Comparison of ENCODE assay signal across 17 cellular contexts in genomic region chr14:56650075-56650474, GRCh38.
"Had no signal": no experiment of that assay in that cellular context is flagged by ENCODE, and none has a peak within 500 bp of the region (broad histone marks: within the 10 kb centered on the region; RNA-seq: fewer than 3 reads in every experiment).

No MANE protein-coding gene starts in this region.

- DNase-seq: activated CD4-positive, alpha-beta T cell treated with anti-CD3 and anti-CD28 coated beads, Interleukin-2, amount 50 U/mL, for 48 hours; activated gamma-delta T cell treated with Interleukin-2 at 50 U/mL for 16 hours; activated naive CD8-positive, alpha-beta T cell treated with anti-CD3 and anti-CD28 coated beads, Interleukin-2, amount 10 ng/mL, durations not matched to agents 7 days and 5 days; activated T-cell treated with anti-CD3 and anti-CD28 coated beads, Interleukin-2, amount 50 U/mL, for 72 hours; effector CD8-positive, alpha-beta T cell; immature natural killer cell; nephron progenitor cell; retina; stimulated activated naive B cell treated with anti-CD40 and anti-IgM and Interleukin-4, amounts not matched to agents 10 μg/mL and 1 μg/mL and 100 μg/mL, for 72 hours had no signal

- H3K9me3 Mint-ChIP-seq: activated naive CD8-positive, alpha-beta T cell treated with anti-CD3 and anti-CD28 coated beads, Interleukin-2, amount 10 ng/mL, durations not matched to agents 7 days and 5 days; activated T-cell treated with anti-CD3 and anti-CD28 coated beads, Interleukin-2, amount 50 U/mL, for 72 hours; immature natural killer cell; memory B cell; nephron progenitor cell; stimulated activated naive B cell treated with anti-CD40 and anti-IgM and Interleukin-4, amounts not matched to agents 10 μg/mL and 1 μg/mL and 100 μg/mL, for 72 hours; T-helper 2 cell treated with Interferon-gamma antibody and Interleukin-4, amounts not matched to agents 5 μg/mL and 100 μg/mL, for 36 hours had no signal

- H3K4me3 Mint-ChIP-seq: activated naive CD8-positive, alpha-beta T cell treated with anti-CD3 and anti-CD28 coated beads, Interleukin-2, amount 10 ng/mL, durations not matched to agents 7 days and 5 days; activated T-cell treated with anti-CD3 and anti-CD28 coated beads, Interleukin-2, amount 50 U/mL, for 72 hours; immature natural killer cell; memory B cell; nephron progenitor cell; stimulated activated naive B cell treated with anti-CD40 and anti-IgM and Interleukin-4, amounts not matched to agents 10 μg/mL and 1 μg/mL and 100 μg/mL, for 72 hours; T-helper 2 cell treated with Interferon-gamma antibody and Interleukin-4, amounts not matched to agents 5 μg/mL and 100 μg/mL, for 36 hours had no signal

- H3K9me3 ChIP-seq: upper lobe of left lung had no signal

- H3K27me3 Mint-ChIP-seq: activated naive CD8-positive, alpha-beta T cell treated with anti-CD3 and anti-CD28 coated beads, Interleukin-2, amount 10 ng/mL, durations not matched to agents 7 days and 5 days; memory B cell; stimulated activated naive B cell treated with anti-CD40 and anti-IgM and Interleukin-4, amounts not matched to agents 10 μg/mL and 1 μg/mL and 100 μg/mL, for 72 hours had no signal

- H3K4me3 ChIP-seq: coronary artery, smooth muscle cell, upper lobe of left lung had no signal

- ATAC-seq: activated CD4-positive, CD25-positive, alpha-beta regulatory T cell treated with anti-CD3 and anti-CD28 coated beads, Interleukin-2, amount 50 U/mL, for 24 hours; activated T-cell treated with anti-CD3 and anti-CD28 coated beads, Interleukin-2, amount 50 U/mL, for 72 hours; stimulated activated naive B cell treated with anti-CD40 and anti-IgM and Interleukin-4, amounts not matched to agents 10 μg/mL and 1 μg/mL and 100 μg/mL, for 72 hours had no signal

- H3K27ac ChIP-seq: epithelial cell of prostate, parathyroid adenoma, upper lobe of left lung had no signal

- H3K27me3 ChIP-seq: upper lobe of left lung had no signal

- H3K27ac Mint-ChIP-seq: activated naive CD8-positive, alpha-beta T cell treated with anti-CD3 and anti-CD28 coated beads, Interleukin-2, amount 10 ng/mL, durations not matched to agents 7 days and 5 days; activated T-cell treated with anti-CD3 and anti-CD28 coated beads, Interleukin-2, amount 50 U/mL, for 72 hours; immature natural killer cell; memory B cell; nephron progenitor cell; stimulated activated naive B cell treated with anti-CD40 and anti-IgM and Interleukin-4, amounts not matched to agents 10 μg/mL and 1 μg/mL and 100 μg/mL, for 72 hours; T-helper 2 cell treated with Interferon-gamma antibody and Interleukin-4, amounts not matched to agents 5 μg/mL and 100 μg/mL, for 36 hours had no signal

- H3K4me1 ChIP-seq: parathyroid adenoma had no signal

- H3K4me1 Mint-ChIP-seq: activated naive CD8-positive, alpha-beta T cell treated with anti-CD3 and anti-CD28 coated beads, Interleukin-2, amount 10 ng/mL, durations not matched to agents 7 days and 5 days; immature natural killer cell; memory B cell; nephron progenitor cell; stimulated activated naive B cell treated with anti-CD40 and anti-IgM and Interleukin-4, amounts not matched to agents 10 μg/mL and 1 μg/mL and 100 μg/mL, for 72 hours had no signal
